ENCODE assay signal across 8 cellular contexts in the genomic region with DNA sequence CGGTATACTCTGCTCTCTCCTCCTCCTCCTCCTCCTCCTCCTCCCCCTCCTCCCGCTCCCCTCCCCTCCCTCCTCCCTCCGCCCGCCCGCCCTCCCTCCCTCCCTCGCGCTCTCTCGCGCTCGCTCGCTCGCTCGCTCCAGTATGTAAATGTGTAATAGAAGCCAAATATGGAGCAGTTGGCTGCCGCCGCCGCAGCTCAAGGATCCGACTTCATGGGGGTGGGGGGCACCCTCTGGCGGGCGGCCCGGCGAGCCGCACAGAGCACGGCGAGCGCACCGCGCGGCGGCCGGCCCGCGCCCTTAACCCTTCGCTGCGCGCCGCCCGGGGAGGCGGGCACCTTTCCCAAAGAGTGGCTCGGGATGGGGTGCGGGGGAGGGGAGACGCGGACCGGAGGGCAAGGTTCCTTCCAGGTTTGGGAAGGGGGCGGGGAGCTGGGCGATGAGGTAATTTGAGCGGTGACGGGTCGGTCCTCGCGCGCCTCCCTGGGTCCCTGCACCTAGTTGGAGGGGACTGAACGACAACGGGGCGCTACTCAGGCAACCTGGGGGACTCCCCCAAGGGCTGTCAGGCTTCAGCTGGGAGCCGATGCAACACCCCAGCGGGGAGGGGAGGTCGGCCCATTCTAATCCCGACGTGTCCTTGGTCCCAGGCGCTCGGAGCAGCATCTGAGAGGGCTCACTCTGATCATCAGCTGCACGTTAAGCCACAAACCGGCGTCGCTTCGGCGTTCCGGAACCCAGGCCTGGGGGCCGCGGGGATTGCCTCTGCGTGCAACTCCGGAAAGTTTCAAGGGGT. TPM values are rescaled to one million over a fixed set of nuclear protein-coding genes. Genes with fewer than 3 reads are reported as not detected.
DNase-seq lines count a peak whose midpoint lies in the region; ATAC-seq and TF ChIP-seq lines count a peak whose summit lies in the region.

No MANE protein-coding gene starts in this region.

- H3K4me3 ChIP-seq in AG10803 (ENCODE audit: low read length): peak overlapping the region; percentile 85

- ATAC-seq in GM18868 (IDR thresholded peaks at IDR 0.05; ENCODE audit: unreplicated experiment): peak; percentile 50
- peak; percentile 38 for ATAC-seq in HG03103 (IDR thresholded peaks at IDR 0.05; ENCODE audit: low read depth, unreplicated experiment)

- DNase-seq in AG10803 (ENCODE audit: low read depth) (peak; percentile 92), NCI-H774 (lab: John Stamatoyannopoulos, UW) (peak; percentile 27), endothelial cell (ENCODE audit: low spot score) (peak; percentile 74), middle frontal gyrus (ENCODE audit: extremely low spot score, low spot score) (peak; percentile 61)
- DNase-seq in activated CD8-positive, alpha-beta memory T cell treated with anti-CD3 and anti-CD28 coated beads, Interleukin-2, amount 50 U/mL, for 24 hours (ENCODE audit: extremely low read depth): peak; percentile 66
- peak; percentile 60 to 70 for DNase-seq in stimulated activated CD8-positive, alpha-beta memory T cell treated with anti-CD3 and anti-CD28 coated beads, Interleukin-2, amount 100 ng/mL, for 1 hour (ENCODE audit: low read depth in 2 of 2)

- H3K27ac Mint-ChIP-seq in endothelial cell (ENCODE audit: unreplicated experiment): no peak overlapping the region

- H3K4me3 Mint-ChIP-seq in endothelial cell (ENCODE audit: unreplicated experiment): peak overlapping the region; percentile 95

- TF ChIP-seq CTCF in AG10803 (conservative IDR thresholded peaks at IDR 0.05; ENCODE audit: low read length): no peak
- TF ChIP-seq CTCF in endothelial cell (IDR thresholded peaks at IDR 0.05; ENCODE audit: unreplicated experiment): no peak

- peaks cover 3% of the 10 kb centered on the region for H3K36me3 Mint-ChIP-seq in endothelial cell (ENCODE audit: low read depth, unreplicated experiment)

- peaks cover 18% of the 10 kb centered on the region for H3K4me1 Mint-ChIP-seq in endothelial cell (ENCODE audit: unreplicated experiment)

- peaks cover 5% of the 10 kb centered on the region for H3K27me3 Mint-ChIP-seq in endothelial cell (ENCODE audit: unreplicated experiment)

- H3K9me3 Mint-ChIP-seq in endothelial cell (ENCODE audit: unreplicated experiment): no peaks in the 10 kb centered on the region

RNA-seq across cellular contexts. Expression of gene ATXN1, which starts 0.4 kb away (rescaled TPM):
- 18.7 TPM for total RNA-seq in endothelial cell (ENCODE audit: unreplicated experiment)

Comparison
In these comparisons a context has a peak if more than half of its experiments do, and no peak if none do; other contexts are left out.
1. Peak in every context shown above with its lines: DNase-seq, ATAC-seq and H3K4me3 ChIP-seq.
2. DNase-seq: peak in every context shown above with its lines; median percentile 92 in AG10803; 74 in endothelial cell; 66 in activated CD8-positive, alpha-beta memory T cell treated with anti-CD3 and anti-CD28 coated beads, Interleukin-2, amount 50 U/mL, for 24 hours; 65 in stimulated activated CD8-positive, alpha-beta memory T cell treated with anti-CD3 and anti-CD28 coated beads, Interleukin-2, amount 100 ng/mL, for 1 hour; 61 in middle frontal gyrus; 27 in NCI-H774.